26 cellular contexts compared by ENCODE assay signal in genomic region chr9:109765821-109766220, GRCh38. TPM values are rescaled to one million over a fixed set of nuclear protein-coding genes. Genes with fewer than 3 reads are reported as not detected.
"Had no signal": no experiment of that assay in that cellular context is flagged by ENCODE, and none has a peak within 500 bp of the region (broad histone marks: within the 10 kb centered on the region; RNA-seq: fewer than 3 reads in every experiment).

No MANE protein-coding gene starts in this region.

- H3K4me1 ChIP-seq: parathyroid adenoma, stomach, suprapubic skin, tibial nerve had no signal

- H3K79me2 ChIP-seq: hepatocyte, parathyroid adenoma had no signal

- H3K27me3 ChIP-seq: hepatocyte, sigmoid colon, suprapubic skin had no signal

- H3K9me3 ChIP-seq: neutrophil, sigmoid colon, stomach, suprapubic skin, tibial nerve had no signal

- H3K4me3 ChIP-seq: hepatocyte, sigmoid colon, smooth muscle cell, stomach, suprapubic skin, tibial nerve had no signal

- ATAC-seq: activated CD4-positive, CD25-positive, alpha-beta regulatory T cell treated with anti-CD3 and anti-CD28 coated beads, Interleukin-2, amount 50 U/mL, for 24 hours; activated naive CD8-positive, alpha-beta T cell treated with anti-CD3 and anti-CD28 coated beads, Interleukin-2, amount 50 U/mL, for 24 hours; stimulated activated memory B cell treated with anti-CD40 and anti-IgM and Interleukin-4, amounts not matched to agents 10 μg/mL and 1 μg/mL and 100 μg/mL, for 72 hours had no signal

- H3K9me3 Mint-ChIP-seq: activated CD4-positive, alpha-beta memory T cell treated with anti-CD3 and anti-CD28 coated beads, Interleukin-2, amount 10 ng/mL, durations not matched to agents 7 days and 5 days; activated CD4-positive, alpha-beta T cell treated with anti-CD3 and anti-CD28 coated beads, Interleukin-2, amount 10 ng/mL, durations not matched to agents 24 days and 14 days; activated naive CD8-positive, alpha-beta T cell treated with anti-CD3 and anti-CD28 coated beads, Interleukin-2, amount 50 U/mL, for 24 hours; memory B cell; nephron; stimulated activated memory B cell treated with anti-CD40 and anti-IgM and Interleukin-4, amounts not matched to agents 10 μg/mL and 1 μg/mL and 100 μg/mL, for 72 hours had no signal

- DNase-seq: activated CD4-positive, alpha-beta memory T cell treated with anti-CD3 and anti-CD28 coated beads, Interleukin-2, amount 10 ng/mL, durations not matched to agents 7 days and 5 days; activated CD4-positive, alpha-beta T cell treated with anti-CD3 and anti-CD28 coated beads, Interleukin-2, amount 10 ng/mL, durations not matched to agents 24 days and 14 days; activated gamma-delta T cell; activated naive CD4-positive, alpha-beta T cell treated with anti-CD3 and anti-CD28 coated beads, Interleukin-2, amount 50 U/mL, for 16 hours; activated naive CD8-positive, alpha-beta T cell treated with anti-CD3 and anti-CD28 coated beads, Interleukin-2, amount 50 U/mL, for 24 hours; anterior cingulate cortex; central memory CD4-positive, alpha-beta T cell; dermis blood vessel endothelial cell; effector CD8-positive, alpha-beta T cell; erythroblast; sigmoid colon; stimulated activated CD4-positive, alpha-beta T cell treated with anti-CD3 and anti-CD28 coated beads, Interleukin-15, amount 100 ng/mL, for 24 hours; stomach had no signal

- H3K4me3 Mint-ChIP-seq: activated CD4-positive, alpha-beta memory T cell treated with anti-CD3 and anti-CD28 coated beads, Interleukin-2, amount 10 ng/mL, durations not matched to agents 7 days and 5 days; activated CD4-positive, alpha-beta T cell treated with anti-CD3 and anti-CD28 coated beads, Interleukin-2, amount 10 ng/mL, durations not matched to agents 24 days and 14 days; activated naive CD8-positive, alpha-beta T cell treated with anti-CD3 and anti-CD28 coated beads, Interleukin-2, amount 50 U/mL, for 24 hours; brain; memory B cell; nephron; stimulated activated memory B cell treated with anti-CD40 and anti-IgM and Interleukin-4, amounts not matched to agents 10 μg/mL and 1 μg/mL and 100 μg/mL, for 72 hours had no signal

- H3K27ac Mint-ChIP-seq: activated CD4-positive, alpha-beta memory T cell treated with anti-CD3 and anti-CD28 coated beads, Interleukin-2, amount 10 ng/mL, durations not matched to agents 7 days and 5 days; activated CD4-positive, alpha-beta T cell treated with anti-CD3 and anti-CD28 coated beads, Interleukin-2, amount 10 ng/mL, durations not matched to agents 24 days and 14 days; activated naive CD8-positive, alpha-beta T cell treated with anti-CD3 and anti-CD28 coated beads, Interleukin-2, amount 50 U/mL, for 24 hours; memory B cell; stimulated activated memory B cell treated with anti-CD40 and anti-IgM and Interleukin-4, amounts not matched to agents 10 μg/mL and 1 μg/mL and 100 μg/mL, for 72 hours had no signal

- H3K27ac ChIP-seq: hepatocyte, neutrophil, parathyroid adenoma, sigmoid colon, stomach, suprapubic skin, tibial nerve, VCaP had no signal

- H3K36me3 ChIP-seq: neutrophil, sigmoid colon, stomach, suprapubic skin, tibial nerve had no signal

- H3K4me2 ChIP-seq: hepatocyte, smooth muscle cell had no signal

- H3K4me1 Mint-ChIP-seq: activated CD4-positive, alpha-beta memory T cell treated with anti-CD3 and anti-CD28 coated beads, Interleukin-2, amount 10 ng/mL, durations not matched to agents 7 days and 5 days; activated CD4-positive, alpha-beta T cell treated with anti-CD3 and anti-CD28 coated beads, Interleukin-2, amount 10 ng/mL, durations not matched to agents 24 days and 14 days; activated naive CD8-positive, alpha-beta T cell treated with anti-CD3 and anti-CD28 coated beads, Interleukin-2, amount 50 U/mL, for 24 hours; memory B cell; stimulated activated memory B cell treated with anti-CD40 and anti-IgM and Interleukin-4, amounts not matched to agents 10 μg/mL and 1 μg/mL and 100 μg/mL, for 72 hours had no signal

- H3K36me3 Mint-ChIP-seq: brain; stimulated activated memory B cell treated with anti-CD40 and anti-IgM and Interleukin-4, amounts not matched to agents 10 μg/mL and 1 μg/mL and 100 μg/mL, for 72 hours had no signal

- H2AFZ ChIP-seq: hepatocyte, parathyroid adenoma had no signal

- H3K9ac ChIP-seq: parathyroid adenoma had no signal

RNA-seq across cellular contexts. Expression of gene PALM2AKAP2, which starts 14.2 kb away (rescaled TPM):
- total RNA-seq: activated CD4-positive, alpha-beta memory T cell treated with anti-CD3 and anti-CD28 coated beads, Interleukin-2, amount 10 ng/mL, durations not matched to agents 7 days and 5 days; dermis blood vessel endothelial cell; T-helper 2 cell treated with Interferon-gamma antibody and Interleukin-4, amounts not matched to agents 100 ng/mL and 5 ng/mL, for 36 hours had no signal
